ENCODE assay signal across 1 cellular context in genomic region chr14:35807131-35807961, GRCh38.
TF ChIP-seq lines count a peak whose summit lies in the region.

No MANE protein-coding gene starts in this region.

TF ChIP-seq in HepG2, 621 proteins besides CTCF, POLR2A, EP300 and RAD21 (continued from another document and continues in another):
- TF ChIP-seq PAXIP1 (CRISPR knock-in tag; conservative IDR thresholded peaks at IDR 0.05) = peak; percentile 94
- TF ChIP-seq DNMT1 (CRISPR knock-in tag; IDR thresholded peaks at IDR 0.05) = no peak
- TF ChIP-seq YEATS4 (CRISPR knock-in tag; IDR thresholded peaks at IDR 0.05; ENCODE audit: borderline replicate concordance) = peak; percentile 37; the same call in 1 of the 2 replicates
- TF ChIP-seq FOXP1 (IDR thresholded peaks at IDR 0.05) = peak; percentile 74; the same call in 1 of the 2 replicates
- TF ChIP-seq FOXP1 (CRISPR knock-in tag; IDR thresholded peaks at IDR 0.05) = peak; percentile 99
- no peak for TF ChIP-seq ZNF329 (CRISPR knock-in tag; IDR thresholded peaks at IDR 0.05; ENCODE audit: low read depth)
- TF ChIP-seq ZNF460 (CRISPR knock-in tag; IDR thresholded peaks at IDR 0.05; ENCODE audit: borderline replicate concordance) = no peak; the same call in 1 of the 2 replicates
- no peak for TF ChIP-seq PAX8 (CRISPR knock-in tag; IDR thresholded peaks at IDR 0.05; ENCODE audit: borderline replicate concordance)
- no peak; the same call in 1 of the 2 replicates for TF ChIP-seq HDAC6 (IDR thresholded peaks at IDR 0.05; ENCODE audit: low read depth, low read length)
- TF ChIP-seq TGIF2 (CRISPR knock-in tag; IDR thresholded peaks at IDR 0.05) = no peak
- TF ChIP-seq MBNL3 (CRISPR knock-in tag; conservative IDR thresholded peaks at IDR 0.05) = no peak
- no peak for TF ChIP-seq BHLHE40 (IDR thresholded peaks at IDR 0.05; ENCODE audit: low read length)
- TF ChIP-seq KDM2A (CRISPR knock-in tag; IDR thresholded peaks at IDR 0.05; ENCODE audit: borderline replicate concordance, low read depth) = no peak
- TF ChIP-seq ZNF501 (CRISPR knock-in tag; IDR thresholded peaks at IDR 0.05) = no peak
- TF ChIP-seq ZBTB3 (CRISPR knock-in tag; IDR thresholded peaks at IDR 0.05; ENCODE audit: borderline replicate concordance, low read depth) = no peak; the same call in 1 of the 2 replicates
- no peak for TF ChIP-seq ZNF326 (CRISPR knock-in tag; IDR thresholded peaks at IDR 0.05; ENCODE audit: borderline replicate concordance)
- peak; percentile 96 for TF ChIP-seq RERE (CRISPR knock-in tag; IDR thresholded peaks at IDR 0.05; ENCODE audit: low read depth)
- TF ChIP-seq GTF2F1 (IDR thresholded peaks at IDR 0.05; ENCODE audit: low read length) = no peak
- TF ChIP-seq BCL3 (CRISPR knock-in tag; IDR thresholded peaks at IDR 0.05) = no peak
- TF ChIP-seq ZNF552 (CRISPR knock-in tag; IDR thresholded peaks at IDR 0.05; ENCODE audit: borderline replicate concordance) = no peak
- 0 out of 2 replicates have a peak, but pooled peaks have one; percentile 31 for TF ChIP-seq ZNF317 (CRISPR knock-in tag; IDR thresholded peaks at IDR 0.05)
- no peak for TF ChIP-seq ZIK1 (CRISPR knock-in tag; IDR thresholded peaks at IDR 0.05; ENCODE audit: borderline replicate concordance, low read depth)
- 0 out of 2 replicates have a peak, but pooled peaks have one; percentile 65 for TF ChIP-seq TCF7 (IDR thresholded peaks at IDR 0.05; ENCODE audit: low read depth)
- TF ChIP-seq ARNT2 (CRISPR knock-in tag; IDR thresholded peaks at IDR 0.05; ENCODE audit: low read depth) = no peak
- TF ChIP-seq ZNF142 (CRISPR knock-in tag; IDR thresholded peaks at IDR 0.05) = no peak
- peak; percentile 53; the same call in 1 of the 2 replicates for TF ChIP-seq ZNF772 (CRISPR knock-in tag; IDR thresholded peaks at IDR 0.05)
- TF ChIP-seq ATAD3A (CRISPR knock-in tag; IDR thresholded peaks at IDR 0.05) = no peak
- TF ChIP-seq EZH2 (conservative IDR thresholded peaks at IDR 0.05; ENCODE audit: low read depth, low read length) = no peak
- TF ChIP-seq MED8 (CRISPR knock-in tag; IDR thresholded peaks at IDR 0.05; ENCODE audit: insufficient replicate concordance) = no peak
- no peak for TF ChIP-seq MTA1 (CRISPR knock-in tag; IDR thresholded peaks at IDR 0.05; ENCODE audit: borderline replicate concordance)
- TF ChIP-seq SKI (IDR thresholded peaks at IDR 0.05; ENCODE audit: partially characterized antibody) = peak; percentile 12
- TF ChIP-seq SP1 (IDR thresholded peaks at IDR 0.05) = no peak
- TF ChIP-seq SP1 (CRISPR knock-in tag; IDR thresholded peaks at IDR 0.05) = peak; percentile 27; the same call in 1 of the 2 replicates
- 0 out of 2 replicates have a peak, but pooled peaks have one; percentile 13 for TF ChIP-seq RFX3 (CRISPR knock-in tag; IDR thresholded peaks at IDR 0.05)
- TF ChIP-seq TERF1 (CRISPR knock-in tag; IDR thresholded peaks at IDR 0.05) = no peak
- no peak for TF ChIP-seq SSRP1 (CRISPR knock-in tag; IDR thresholded peaks at IDR 0.05)
- TF ChIP-seq SOX6 (IDR thresholded peaks at IDR 0.05) = no peak
- TF ChIP-seq SOX6 (CRISPR knock-in tag; IDR thresholded peaks at IDR 0.05) = peak; percentile 85
- TF ChIP-seq ZNF362 (CRISPR knock-in tag; IDR thresholded peaks at IDR 0.05; ENCODE audit: borderline replicate concordance) = peak; percentile 90
- TF ChIP-seq RELA (CRISPR knock-in tag; IDR thresholded peaks at IDR 0.05) = no peak
- TF ChIP-seq ZBTB7A (CRISPR knock-in tag; IDR thresholded peaks at IDR 0.05) = no peak
- no peak for TF ChIP-seq ETS1 (CRISPR knock-in tag; IDR thresholded peaks at IDR 0.05)
- no peak for TF ChIP-seq ZNF775 (CRISPR knock-in tag; IDR thresholded peaks at IDR 0.05; ENCODE audit: borderline replicate concordance)
- TF ChIP-seq MAFF (IDR thresholded peaks at IDR 0.05; ENCODE audit: low read depth, low read length) = no peak
- peak; percentile 45; the same call in 1 of the 2 replicates for TF ChIP-seq ZNF124 (CRISPR knock-in tag; IDR thresholded peaks at IDR 0.05)
- no peak for TF ChIP-seq ZFAT (CRISPR knock-in tag; conservative IDR thresholded peaks at IDR 0.05)
- TF ChIP-seq SCMH1 (CRISPR knock-in tag; IDR thresholded peaks at IDR 0.05; ENCODE audit: borderline replicate concordance) = no peak
- peak; percentile 88; the same call in 1 of the 2 replicates for TF ChIP-seq ZBTB20 (CRISPR knock-in tag; IDR thresholded peaks at IDR 0.05; ENCODE audit: borderline replicate concordance, low read depth)
- no peak for TF ChIP-seq ZFY (CRISPR knock-in tag; IDR thresholded peaks at IDR 0.05)
